In genomic region chr5:135448071-135448704, GRCh38 we compare ENCODE assay signal across 1 cellular context.
TF ChIP-seq lines count a peak whose summit lies in the region.

No MANE protein-coding gene starts in this region.

TF ChIP-seq in IMR-90, 13 proteins besides CTCF, POLR2A, EP300 and RAD21:
- no peak for TF ChIP-seq USF2 (IDR thresholded peaks at IDR 0.05; ENCODE audit: low read depth, low read length)
- TF ChIP-seq RFX5 (IDR thresholded peaks at IDR 0.05; ENCODE audit: low read depth, low read length), result no peak
- TF ChIP-seq FOS (IDR thresholded peaks at IDR 0.05; ENCODE audit: low read depth, low read length), result no peak
- no peak for TF ChIP-seq SMC3 (IDR thresholded peaks at IDR 0.05; ENCODE audit: low read depth, low read length)
- TF ChIP-seq BHLHE40 (IDR thresholded peaks at IDR 0.05; ENCODE audit: low read depth, low read length), result no peak
- no peak for TF ChIP-seq CHD1 (IDR thresholded peaks at IDR 0.05; ENCODE audit: low read depth, low read length)
- TF ChIP-seq MAZ (IDR thresholded peaks at IDR 0.05; ENCODE audit: borderline replicate concordance, low read depth, low read length), result no peak
- no peak for TF ChIP-seq NFE2L2 (IDR thresholded peaks at IDR 0.05; ENCODE audit: low read depth, low read length)
- TF ChIP-seq RCOR1 (IDR thresholded peaks at IDR 0.05; ENCODE audit: insufficient replicate concordance, low read length), result no peak
- no peak for TF ChIP-seq MAFK (IDR thresholded peaks at IDR 0.05; ENCODE audit: low read depth, low read length)
- TF ChIP-seq, protein P1, sequence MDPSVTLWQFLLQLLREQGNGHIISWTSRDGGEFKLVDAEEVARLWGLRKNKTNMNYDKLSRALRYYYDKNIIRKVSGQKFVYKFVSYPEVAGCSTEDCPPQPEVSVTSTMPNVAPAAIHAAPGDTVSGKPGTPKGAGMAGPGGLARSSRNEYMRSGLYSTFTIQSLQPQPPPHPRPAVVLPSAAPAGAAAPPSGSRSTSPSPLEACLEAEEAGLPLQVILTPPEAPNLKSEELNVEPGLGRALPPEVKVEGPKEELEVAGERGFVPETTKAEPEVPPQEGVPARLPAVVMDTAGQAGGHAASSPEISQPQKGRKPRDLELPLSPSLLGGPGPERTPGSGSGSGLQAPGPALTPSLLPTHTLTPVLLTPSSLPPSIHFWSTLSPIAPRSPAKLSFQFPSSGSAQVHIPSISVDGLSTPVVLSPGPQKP (IDR thresholded peaks at IDR 0.05; ENCODE audit: borderline replicate concordance, low read depth, low read length), result no peak
- TF ChIP-seq MXI1 (IDR thresholded peaks at IDR 0.05; ENCODE audit: borderline replicate concordance, low read depth, low read length), result no peak
- TF ChIP-seq CEBPB (IDR thresholded peaks at IDR 0.05; ENCODE audit: low read depth, low read length), result no peak
